In the genomic region with DNA sequence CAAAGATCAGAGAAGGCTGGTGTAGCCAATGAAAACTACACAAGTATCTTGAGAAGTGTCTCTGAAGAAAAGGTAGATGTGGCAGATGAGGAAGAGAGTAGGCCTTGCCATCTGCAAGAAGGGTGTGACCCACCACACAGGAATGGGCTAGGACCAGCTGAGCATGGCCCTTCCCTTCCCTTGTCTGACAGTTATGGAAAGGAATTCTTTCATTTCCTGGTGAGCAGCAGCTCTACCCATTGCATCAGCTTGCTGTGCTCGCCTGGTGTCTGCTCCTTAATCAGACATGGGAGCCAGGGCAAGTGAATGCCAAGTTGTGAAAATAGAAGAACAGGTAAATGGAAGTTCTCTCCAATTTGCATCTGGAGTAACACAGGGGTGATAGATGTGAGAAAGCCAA, we compare ENCODE assay signal across 12 cellular contexts.
DNase-seq lines count a peak whose midpoint lies in the region; ATAC-seq and TF ChIP-seq lines count a peak whose summit lies in the region.
"Had no signal": no experiment of that assay in that cellular context is flagged by ENCODE, and none has a peak within 500 bp of the region (broad histone marks: within the 10 kb centered on the region; RNA-seq: fewer than 3 reads in every experiment).

No MANE protein-coding gene starts in this region.

- no TSS peak for BruUV-seq in Panc1 (replicated peaks; lab: Mats Ljungman, UMichigan)

- peaks cover 37% of the 10 kb centered on the region for H3K4me1 ChIP-seq in Panc1 (ENCODE audit: control insufficient read depth, insufficient read depth, low read length)
- H3K4me1 ChIP-seq in CD8-positive, alpha-beta T cell (ENCODE audit: insufficient read depth, low read length) = no peaks in the 10 kb centered on the region

- H3K36me3 Mint-ChIP-seq in osteocyte (ENCODE audit: unreplicated experiment) = peaks cover 2% of the 10 kb centered on the region
- H3K36me3 Mint-ChIP-seq in CD8-positive, alpha-beta T cell = no peaks in the 10 kb centered on the region
- H3K36me3 Mint-ChIP-seq: activated naive CD4-positive, alpha-beta T cell treated with anti-CD3 and anti-CD28 coated beads, Interleukin-2, amount 50 U/mL, for 24 hours had no signal

- H3K27me3 ChIP-seq in Panc1 (ENCODE audit: control insufficient read depth, insufficient read depth, low read length) = no peaks in the 10 kb centered on the region
- no peaks in the 10 kb centered on the region for H3K27me3 ChIP-seq in CD8-positive, alpha-beta T cell (ENCODE audit: insufficient read depth, low read length)

- H3K27me3 Mint-ChIP-seq in osteocyte (ENCODE audit: unreplicated experiment) = peaks cover 11% of the 10 kb centered on the region
- peaks cover 8% of the 10 kb centered on the region for H3K27me3 Mint-ChIP-seq in CD8-positive, alpha-beta T cell (ENCODE audit: low read depth)

- CTCF ChIA-PET in Panc1 (lab: Charles Lee) = no interaction called here
- CTCF ChIA-PET in CD8-positive, alpha-beta T cell (lab: Charles Lee) = interaction anchor here (0.6 kb wide), 1 partner anchor 196 kb away, joined by 3 read pairs; no protein-coding TSS in a partner anchor

- in situ Hi-C loops in Panc1 (cut with HindIII; ENCODE audit: low pct_unique_long_range_greater_than_20kb, low sequenced_read_pairs) = no loop called here

- no peak for TF ChIP-seq CTCF in Panc1 (IDR thresholded peaks at IDR 0.05)
- no peak for TF ChIP-seq CTCF in epithelial cell of proximal tubule (conservative IDR thresholded peaks at IDR 0.05; ENCODE audit: low read depth, low read length)
- no peak for TF ChIP-seq CTCF in osteocyte (IDR thresholded peaks at IDR 0.05)
- no peak for TF ChIP-seq CTCF in CD8-positive, alpha-beta T cell (IDR thresholded peaks at IDR 0.05)

- peaks cover 18% of the 10 kb centered on the region for H3K4me1 Mint-ChIP-seq in osteocyte (ENCODE audit: unreplicated experiment)
- peaks cover 4% of the 10 kb centered on the region for H3K4me1 Mint-ChIP-seq in CD8-positive, alpha-beta T cell (ENCODE audit: low read depth)

- no peak overlapping the region for H3K4me3 ChIP-seq in Panc1 (ENCODE audit: low read depth in 2 of 2, low read length in 2 of 2)
- H3K4me3 ChIP-seq in epithelial cell of proximal tubule (ENCODE audit: low read depth, low read length) = no peak overlapping the region
- no peak overlapping the region for H3K4me3 ChIP-seq in CD8-positive, alpha-beta T cell (ENCODE audit: low read depth, low read length)
- H3K4me3 ChIP-seq: HAP-1 had no signal

- intact Hi-C loops in Panc1 (cut with micrococcal nuclease; ENCODE audit: unreplicated experiment) = no loop called here
- intact Hi-C loops in CD8-positive, alpha-beta T cell (cut with DNase I, micrococcal nuclease) = no loop called here

- H3K36me3 ChIP-seq in Panc1 (ENCODE audit: control insufficient read depth, insufficient read depth, low read length) = no peaks in the 10 kb centered on the region
- no peaks in the 10 kb centered on the region for H3K36me3 ChIP-seq in CD8-positive, alpha-beta T cell (ENCODE audit: insufficient read depth, low read length)
- H3K36me3 ChIP-seq: HAP-1 had no signal

- peaks cover 18% of the 10 kb centered on the region; the same call in 1 of the 2 replicates for H3K9me3 ChIP-seq in Panc1 (ENCODE audit: control insufficient read depth, insufficient read depth, low read depth, low read length)
- no peaks in the 10 kb centered on the region for H3K9me3 ChIP-seq in CD8-positive, alpha-beta T cell (ENCODE audit: low read length)
- H3K9me3 ChIP-seq: HAP-1 had no signal

- DNase-seq in GM03348 (ENCODE audit: low spot score) = peak; percentile 77
- no peak for DNase-seq in Panc1 (ENCODE audit: low read depth, low spot score)
- DNase-seq in epithelial cell of proximal tubule (ENCODE audit: low read depth) = peak; percentile 82
- no peak for DNase-seq in osteocyte (ENCODE audit: extremely low spot score, unreplicated experiment)
- DNase-seq in DMS114 treated with DMSO at 0.1 percent for 48 hours (lab: John Stamatoyannopoulos, UW; ENCODE audit: unreplicated experiment) = no peak
- no peak for DNase-seq in SKM-1 treated with dmso at 0.1 percent for 144 hours (lab: John Stamatoyannopoulos, UW; ENCODE audit: unreplicated experiment)
- no peak for DNase-seq in CD8-positive, alpha-beta T cell
- DNase-seq: GDM1, NCI-H2107 had no signal

- ATAC-seq in Panc1 (no peak), GM18519 (IDR thresholded peaks at IDR 0.05; ENCODE audit: low FRiP score, unreplicated experiment) (no peak)
- no peak for ATAC-seq in CD8-positive, alpha-beta T cell

- H3K27ac Mint-ChIP-seq in osteocyte (ENCODE audit: unreplicated experiment) = peak overlapping the region; percentile 39
- H3K27ac Mint-ChIP-seq in CD8-positive, alpha-beta T cell = no peak overlapping the region
- H3K27ac Mint-ChIP-seq: activated naive CD4-positive, alpha-beta T cell treated with anti-CD3 and anti-CD28 coated beads, Interleukin-2, amount 50 U/mL, for 24 hours had no signal

- POLR2A ChIA-PET in Panc1 (lab: Charles Lee) = no interaction called here
- POLR2A ChIA-PET in CD8-positive, alpha-beta T cell (lab: Charles Lee) = no interaction called here

- no peaks in the 10 kb centered on the region for H3K9me3 Mint-ChIP-seq in osteocyte (ENCODE audit: unreplicated experiment)
- no peaks in the 10 kb centered on the region for H3K9me3 Mint-ChIP-seq in CD8-positive, alpha-beta T cell
- H3K9me3 Mint-ChIP-seq: activated naive CD4-positive, alpha-beta T cell treated with anti-CD3 and anti-CD28 coated beads, Interleukin-2, amount 50 U/mL, for 24 hours had no signal

- H3K27ac ChIP-seq in Panc1 (ENCODE audit: low read length) = peak overlapping the region; percentile 94
- no peak overlapping the region for H3K27ac ChIP-seq in CD8-positive, alpha-beta T cell (ENCODE audit: low read depth, low read length)

- no peak overlapping the region for H3K4me3 Mint-ChIP-seq in osteocyte (ENCODE audit: unreplicated experiment)
- no peak overlapping the region for H3K4me3 Mint-ChIP-seq in CD8-positive, alpha-beta T cell
- H3K4me3 Mint-ChIP-seq: activated naive CD4-positive, alpha-beta T cell treated with anti-CD3 and anti-CD28 coated beads, Interleukin-2, amount 50 U/mL, for 24 hours had no signal

Comparison
In these comparisons a context has a peak if more than half of its experiments do, and no peak if none do; other contexts are left out.
1. DNase-seq: peak in GM03348 (single experiment) and epithelial cell of proximal tubule (single experiment); none in Panc1 (single experiment), osteocyte (single experiment), DMS114 treated with DMSO at 0.1 percent for 48 hours (single experiment), SKM-1 treated with dmso at 0.1 percent for 144 hours (single experiment) and CD8-positive, alpha-beta T cell (0 of 7).